In genomic region chr18:11125372-11126315, GRCh38 we compare ENCODE assay signal across 19 cellular contexts. TPM values are rescaled to one million over a fixed set of nuclear protein-coding genes. Genes with fewer than 3 reads are reported as not detected.
"Had no signal": no experiment of that assay in that cellular context is flagged by ENCODE, and none has a peak within 500 bp of the region (broad histone marks: within the 10 kb centered on the region; RNA-seq: fewer than 3 reads in every experiment).

No MANE protein-coding gene starts in this region.

- H3K27ac ChIP-seq: ascending aorta, sigmoid colon, spleen, thyroid gland had no signal

- H3K9me3 ChIP-seq: ascending aorta, thyroid gland had no signal

- DNase-seq: activated CD4-positive, alpha-beta T cell treated with anti-CD3 and anti-CD28 coated beads, Interleukin-2, amount 50 U/mL, for 1 hour; activated CD8-positive, alpha-beta memory T cell treated with anti-CD3 and anti-CD28 coated beads, Interleukin-2, amount 50 U/mL, for 4 hours; activated effector memory CD4-positive, alpha-beta T cell treated with anti-CD3 and anti-CD28 coated beads, Interleukin-2, amount 50 U/mL, for 16 hours; activated T-cell treated with anti-CD3 and anti-CD28 coated beads, Interleukin-2, amount 50 U/mL, for 48 hours; effector memory CD8-positive, alpha-beta T cell; foreskin melanocyte; glutamatergic neuron; hypothalamus; natural killer cell; sigmoid colon; spleen; stimulated activated naive CD4-positive, alpha-beta T cell treated with Interleukin-2 at 50 U/mL for 16 hours; T-helper 1 cell; T-helper 9 cell; thyroid gland had no signal

- ATAC-seq: activated CD4-positive, CD25-positive, alpha-beta regulatory T cell treated with anti-CD3 and anti-CD28 coated beads, Interleukin-2, amount 50 U/mL, for 24 hours; effector memory CD8-positive, alpha-beta T cell; natural killer cell had no signal

- H3K27me3 ChIP-seq: ascending aorta, sigmoid colon, spleen, thyroid gland had no signal

- H3K4me1 ChIP-seq: ascending aorta, spleen, thyroid gland had no signal

- H3K4me3 ChIP-seq: ascending aorta, sigmoid colon, spleen, thyroid gland had no signal

- FAIRE-seq: bronchial epithelial cell, keratinocyte had no signal

- H3K36me3 ChIP-seq: ascending aorta, sigmoid colon, spleen, thyroid gland had no signal

RNA-seq across cellular contexts. Expression of gene PIEZO2, which starts 23.7 kb away (rescaled TPM):
- total RNA-seq: natural killer cell had no signal
- polyA plus RNA-seq: keratinocyte had no signal
